Comparison of ENCODE assay signal across 29 cellular contexts in the genomic region with DNA sequence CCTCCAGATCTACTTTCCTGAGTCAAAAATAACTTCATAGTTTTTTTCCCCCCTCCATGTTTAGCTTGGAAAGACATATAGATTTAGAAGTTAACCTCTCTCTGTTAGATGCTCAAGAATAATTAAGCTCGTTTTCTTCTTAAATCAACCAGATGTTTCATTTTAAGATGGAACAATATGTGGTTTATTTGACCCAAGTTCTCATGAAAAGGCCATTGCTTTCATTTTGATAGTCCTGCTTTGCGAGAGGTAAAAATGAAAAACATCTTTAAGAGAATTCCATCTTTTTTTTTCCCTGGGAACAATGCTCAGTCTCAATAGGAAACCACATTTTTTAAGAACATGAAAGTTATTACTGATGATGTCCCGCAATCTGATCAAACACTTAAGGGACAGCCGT.
"Had no signal": no experiment of that assay in that cellular context is flagged by ENCODE, and none has a peak within 500 bp of the region (broad histone marks: within the 10 kb centered on the region; RNA-seq: fewer than 3 reads in every experiment).

No MANE protein-coding gene starts in this region.

- H3K27ac ChIP-seq: ascending aorta, cardiac muscle cell, coronary artery, dorsolateral prefrontal cortex, vagina had no signal

- DNase-seq: activated CD4-positive, alpha-beta T cell treated with anti-CD3 and anti-CD28 coated beads for 36 hours; activated CD4-positive, CD25-positive, alpha-beta regulatory T cell; activated CD8-positive, alpha-beta memory T cell treated with anti-CD3 and anti-CD28 coated beads, Interleukin-2, amount 10 ng/mL, durations not matched to agents 7 days and 5 days; activated CD8-positive, alpha-beta T cell treated with anti-CD3 and anti-CD28 coated beads, Interleukin-2, amount 10 ng/mL, durations not matched to agents 7 days and 5 days; activated effector memory CD4-positive, alpha-beta T cell treated with Interleukin-2 at 50 U/mL for 16 hours; activated naive CD4-positive, alpha-beta T cell treated with Interleukin-2 at 50 U/mL for 16 hours; activated naive CD8-positive, alpha-beta T cell treated with anti-CD3 and anti-CD28 coated beads for 36 hours; cerebellar nuclear complex; dorsolateral prefrontal cortex; effector memory CD4-positive, alpha-beta T cell; erythroblast; hippocampal formation; kidney; left colon; mammary epithelial cell; midbrain; naive thymus-derived CD8-positive, alpha-beta T cell; posterior cingulate gyrus; right cardiac atrium; stimulated activated CD4-positive, alpha-beta T cell treated with anti-CD3 and anti-CD28 coated beads, Interleukin-12 subunit alpha, Interleukin-12 subunit beta, amount 100 ng/mL, for 4 hours; stimulated activated CD4-positive, alpha-beta T cell treated with anti-CD3 and anti-CD28 coated beads, Interleukin-4, amount 100 ng/mL, for 1 hour had no signal

- H3K4me1 ChIP-seq: ascending aorta, vagina had no signal

- H3K36me3 Mint-ChIP-seq: activated CD8-positive, alpha-beta memory T cell treated with anti-CD3 and anti-CD28 coated beads, Interleukin-2, amount 10 ng/mL, durations not matched to agents 7 days and 5 days; activated naive CD8-positive, alpha-beta T cell treated with anti-CD3 and anti-CD28 coated beads for 36 hours; brain; naive thymus-derived CD8-positive, alpha-beta T cell; stimulated activated effector memory CD8-positive, alpha-beta T cell treated with anti-CD3 and anti-CD28 coated beads, Interleukin-12 subunit alpha, Interleukin-12 subunit beta, amount 100 ng/mL, for 72 hours had no signal

- H3K9me3 Mint-ChIP-seq: activated naive CD8-positive, alpha-beta T cell treated with anti-CD3 and anti-CD28 coated beads for 36 hours; naive thymus-derived CD8-positive, alpha-beta T cell; stimulated activated effector memory CD8-positive, alpha-beta T cell treated with anti-CD3 and anti-CD28 coated beads, Interleukin-12 subunit alpha, Interleukin-12 subunit beta, amount 100 ng/mL, for 72 hours; stimulated activated naive CD8-positive, alpha-beta T cell treated with anti-CD3 and anti-CD28 coated beads, Interleukin-15, Interleukin-2, amounts not matched to agents 100 ng/mL and 50 ng/mL, for 24 hours had no signal

- H3K27ac Mint-ChIP-seq: activated CD4-positive, alpha-beta T cell treated with anti-CD3 and anti-CD28 coated beads for 36 hours; activated CD8-positive, alpha-beta memory T cell treated with anti-CD3 and anti-CD28 coated beads, Interleukin-2, amount 10 ng/mL, durations not matched to agents 7 days and 5 days; activated CD8-positive, alpha-beta T cell treated with anti-CD3 and anti-CD28 coated beads, Interleukin-2, amount 10 ng/mL, durations not matched to agents 7 days and 5 days; activated naive CD8-positive, alpha-beta T cell treated with anti-CD3 and anti-CD28 coated beads for 36 hours; naive thymus-derived CD8-positive, alpha-beta T cell; stimulated activated effector memory CD8-positive, alpha-beta T cell treated with anti-CD3 and anti-CD28 coated beads, Interleukin-12 subunit alpha, Interleukin-12 subunit beta, amount 100 ng/mL, for 72 hours; stimulated activated naive CD8-positive, alpha-beta T cell treated with anti-CD3 and anti-CD28 coated beads, Interleukin-15, Interleukin-2, amounts not matched to agents 100 ng/mL and 50 ng/mL, for 24 hours; type B pancreatic cell had no signal

- H3K4me3 Mint-ChIP-seq: activated CD4-positive, alpha-beta T cell treated with anti-CD3 and anti-CD28 coated beads for 36 hours; activated CD8-positive, alpha-beta memory T cell treated with anti-CD3 and anti-CD28 coated beads, Interleukin-2, amount 10 ng/mL, durations not matched to agents 7 days and 5 days; activated CD8-positive, alpha-beta T cell treated with anti-CD3 and anti-CD28 coated beads, Interleukin-2, amount 10 ng/mL, durations not matched to agents 7 days and 5 days; activated naive CD8-positive, alpha-beta T cell treated with anti-CD3 and anti-CD28 coated beads for 36 hours; naive thymus-derived CD8-positive, alpha-beta T cell; stimulated activated effector memory CD8-positive, alpha-beta T cell treated with anti-CD3 and anti-CD28 coated beads, Interleukin-12 subunit alpha, Interleukin-12 subunit beta, amount 100 ng/mL, for 72 hours; stimulated activated naive CD8-positive, alpha-beta T cell treated with anti-CD3 and anti-CD28 coated beads, Interleukin-15, Interleukin-2, amounts not matched to agents 100 ng/mL and 50 ng/mL, for 24 hours; type B pancreatic cell had no signal

- H3K27me3 Mint-ChIP-seq: brain, type B pancreatic cell had no signal

- H3K36me3 ChIP-seq: ascending aorta, cardiac muscle cell, vagina had no signal

- H3K4me3 ChIP-seq: ascending aorta, cardiac muscle cell, coronary artery, dorsolateral prefrontal cortex, vagina had no signal

- H3K4me1 Mint-ChIP-seq: activated CD4-positive, alpha-beta T cell treated with anti-CD3 and anti-CD28 coated beads for 36 hours; activated CD8-positive, alpha-beta memory T cell treated with anti-CD3 and anti-CD28 coated beads, Interleukin-2, amount 10 ng/mL, durations not matched to agents 7 days and 5 days; activated naive CD8-positive, alpha-beta T cell treated with anti-CD3 and anti-CD28 coated beads for 36 hours; naive thymus-derived CD8-positive, alpha-beta T cell; stimulated activated effector memory CD8-positive, alpha-beta T cell treated with anti-CD3 and anti-CD28 coated beads, Interleukin-12 subunit alpha, Interleukin-12 subunit beta, amount 100 ng/mL, for 72 hours had no signal

- H3K9me3 ChIP-seq: ascending aorta, vagina had no signal

- ATAC-seq: activated CD4-positive, alpha-beta T cell treated with anti-CD3 and anti-CD28 coated beads for 36 hours; activated CD8-positive, alpha-beta memory T cell treated with anti-CD3 and anti-CD28 coated beads, Interleukin-2, amount 10 ng/mL, durations not matched to agents 7 days and 5 days; activated CD8-positive, alpha-beta T cell treated with anti-CD3 and anti-CD28 coated beads, Interleukin-2, amount 10 ng/mL, durations not matched to agents 7 days and 5 days; left colon; naive thymus-derived CD8-positive, alpha-beta T cell; right cardiac atrium; stimulated activated effector memory CD8-positive, alpha-beta T cell treated with anti-CD3 and anti-CD28 coated beads, Interleukin-12 subunit alpha, Interleukin-12 subunit beta, amount 100 ng/mL, for 72 hours had no signal

- H3K27me3 ChIP-seq: ascending aorta, cardiac muscle cell, dorsolateral prefrontal cortex, vagina had no signal
